Comparison of ENCODE assay signal across 9 cellular contexts in the genomic region with DNA sequence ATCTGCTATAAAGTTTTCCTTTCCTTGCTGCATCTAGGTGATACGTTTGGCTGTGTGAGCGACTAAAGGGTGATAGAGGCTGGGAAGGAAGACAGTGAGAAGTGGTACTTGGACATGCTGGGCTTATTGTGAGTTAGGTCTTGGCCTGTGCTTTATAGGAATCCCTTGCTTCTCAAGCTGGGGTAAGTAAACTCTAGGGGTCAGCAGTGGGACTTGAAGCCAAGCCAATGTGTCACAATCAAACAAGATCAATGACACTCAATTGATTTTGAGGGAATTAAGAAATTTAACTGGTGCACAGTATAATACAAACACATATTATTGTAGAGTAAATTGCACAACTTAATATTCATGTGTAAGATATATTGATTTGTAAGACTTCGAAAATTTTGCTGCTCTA.
"Had no signal": no experiment of that assay in that cellular context is flagged by ENCODE, and none has a peak within 500 bp of the region (broad histone marks: within the 10 kb centered on the region; RNA-seq: fewer than 3 reads in every experiment).

No MANE protein-coding gene starts in this region.

- H3K27ac ChIP-seq: gastrocnemius medialis, spleen had no signal

- DNase-seq: activated CD4-positive, alpha-beta memory T cell treated with anti-CD3 and anti-CD28 coated beads, Interleukin-2, amount 10 ng/mL, durations not matched to agents 7 days and 5 days; activated naive CD4-positive, alpha-beta T cell treated with anti-CD3 and anti-CD28 coated beads, Interleukin-2, amount 10 ng/mL, durations not matched to agents 7 days and 5 days; activated T-cell treated with anti-CD3 and anti-CD28 coated beads, Interleukin-2, amount 50 U/mL, for 24 hours; gastrocnemius medialis; left ventricle myocardium superior; nephron progenitor cell; spleen; T1000 had no signal

- H3K4me3 ChIP-seq: gastrocnemius medialis, spleen, suprapubic skin had no signal

- H3K4me1 ChIP-seq: gastrocnemius medialis, spleen, suprapubic skin had no signal

- H3K27me3 ChIP-seq: gastrocnemius medialis, spleen, suprapubic skin had no signal

- H3K36me3 ChIP-seq: gastrocnemius medialis had no signal

- H3K9me3 ChIP-seq: gastrocnemius medialis, spleen, suprapubic skin had no signal
